Comparison of ENCODE assay signal across 14 cellular contexts in the genomic region with DNA sequence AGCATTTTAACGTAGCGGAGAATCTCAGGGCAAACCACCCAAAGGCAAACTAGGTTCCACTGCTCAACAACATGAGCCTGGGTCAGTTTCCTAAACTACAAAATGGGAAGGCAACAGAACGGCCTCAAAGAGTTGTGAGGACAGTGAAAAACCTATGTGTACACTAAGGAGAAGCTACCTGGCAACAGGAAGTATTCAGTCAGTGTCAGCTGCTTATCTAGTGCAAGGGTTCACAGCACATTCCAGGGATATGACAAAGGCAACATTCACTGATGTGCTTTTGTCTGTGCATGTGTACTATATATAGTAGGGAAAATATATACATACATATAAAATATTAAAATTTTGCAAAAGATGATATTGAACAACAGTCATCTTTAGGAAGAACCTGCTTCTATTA. TPM values are rescaled to one million over a fixed set of nuclear protein-coding genes. Genes with fewer than 3 reads are reported as not detected.
A peak's percentile ranks its signal among the peaks of the same experiment; 100 is the strongest.
DNase-seq lines count a peak whose midpoint lies in the region; ATAC-seq lines count a peak whose summit lies in the region.
"Had no signal": no experiment of that assay in that cellular context is flagged by ENCODE, and none has a peak within 500 bp of the region (broad histone marks: within the 10 kb centered on the region; RNA-seq: fewer than 3 reads in every experiment).

No MANE protein-coding gene starts in this region.

- in situ Hi-C loops in GM23248 (cut with MboI): no loop called here

- no peak overlapping the region for H3K4me2 ChIP-seq in GM23248 (ENCODE audit: unreplicated experiment)

- peaks cover 39% of the 10 kb centered on the region for H3K4me1 ChIP-seq in GM23248 (ENCODE audit: insufficient read depth)

- H3K4me3 ChIP-seq in GM23248 (no peak overlapping the region), MG63 (no peak overlapping the region)
- H3K4me3 ChIP-seq: skin epidermis, suprapubic skin had no signal

- H3K9ac ChIP-seq in GM23248: no peak overlapping the region

- WGBS in GM23248 (ENCODE audit: low coverage in 1 of 2, low lambda C conversion rate in 2 of 2, missing lambda C conversion rate in 2 of 2), 2 experiments: 86 to 87% methylated on average over 3 of the region's 3 CpGs

- no peak overlapping the region for H3K27ac ChIP-seq in GM23248
- H3K27ac ChIP-seq: skin epidermis, suprapubic skin had no signal

- no peak overlapping the region for H2AFZ ChIP-seq in GM23248

- H3K36me3 ChIP-seq in GM23248 (ENCODE audit: low read depth): peaks cover 7% of the 10 kb centered on the region
- peaks cover 62% of the 10 kb centered on the region for H3K36me3 ChIP-seq in MG63

- H3K9me3 ChIP-seq in GM23248 (ENCODE audit: low read depth) (no peaks in the 10 kb centered on the region), MG63 (no peaks in the 10 kb centered on the region)
- H3K9me3 ChIP-seq: suprapubic skin had no signal

- H3K79me2 ChIP-seq in GM23248 (ENCODE audit: insufficient read depth): peaks cover 93% of the 10 kb centered on the region

- H3F3A ChIP-seq in GM23248 (ENCODE audit: insufficient read depth): peaks cover 27% of the 10 kb centered on the region; the same call in 1 of the 2 replicates

- no peaks in the 10 kb centered on the region for H4K20me1 ChIP-seq in GM23248 (ENCODE audit: insufficient read depth)

- DNase-seq in GM23248 (peak; percentile 43), NCI-H510A (lab: John Stamatoyannopoulos, UW) (peak; percentile 34), dermis blood vessel endothelial cell (peak; percentile 60), lung microvascular endothelial cell (ENCODE audit: low read depth in 2 of 2) (peak; percentile 49 to 84), UCSD-AML1 (lab: John Stamatoyannopoulos, UW; ENCODE audit: unreplicated experiment) (no peak), MG63 (no peak), NCI-H146 treated with DMSO at 0.1 percent for 48 hours (lab: John Stamatoyannopoulos, UW; ENCODE audit: unreplicated experiment) (no peak)
- DNase-seq: activated CD4-positive, alpha-beta memory T cell treated with anti-CD3 and anti-CD28 coated beads, Interleukin-2, amount 10 ng/mL, durations not matched to agents 7 days and 5 days; central memory CD4-positive, alpha-beta T cell; islet precursor cell; NCI-H146 had no signal

- H3K27me3 ChIP-seq in GM23248 (replicated peaks; ENCODE audit: insufficient read depth): no peaks in the 10 kb centered on the region
- H3K27me3 ChIP-seq in MG63: no peaks in the 10 kb centered on the region
- H3K27me3 ChIP-seq: suprapubic skin had no signal

- ATAC-seq in HG02798 (IDR thresholded peaks at IDR 0.05; ENCODE audit: poor library complexity, unreplicated experiment): no peak

- H3K9me2 ChIP-seq in GM23248 (ENCODE audit: insufficient read depth): no peaks in the 10 kb centered on the region

RNA-seq across cellular contexts. Expression of a gene that starts 17.2 kb away (rescaled TPM):
- total RNA-seq in GM23248 (2014; rRNA removed; shearing (Covaris generic)): 49.2 and 56.7 TPM in 2 replicates
- 79.1 and 82.4 TPM in 2 replicates for polyA plus RNA-seq in GM23248 (2016; fragmentation: Nextera tagmentation; extraction: Ambion mirVana)
- total RNA-seq in dermis blood vessel endothelial cell (71.6 and 143 TPM in 2 replicates), lung microvascular endothelial cell (44.5 and 55.6 TPM in 2 replicates)
- total RNA-seq in MG63 (2014; rRNA removed; shearing (Covaris generic); ENCODE audit: low replicate concordance): 23.1 and 32.8 TPM in 2 replicates

Comparison
In these comparisons a context has a peak if more than half of its experiments do, and no peak if none do; other contexts are left out.
1. DNase-seq: peak in GM23248 (single experiment), NCI-H510A (single experiment), dermis blood vessel endothelial cell (single experiment) and lung microvascular endothelial cell (2 of 2); none in UCSD-AML1 (single experiment), MG63 (single experiment) and NCI-H146 treated with DMSO at 0.1 percent for 48 hours (single experiment).